ENCODE assay signal across 15 cellular contexts in the genomic region with DNA sequence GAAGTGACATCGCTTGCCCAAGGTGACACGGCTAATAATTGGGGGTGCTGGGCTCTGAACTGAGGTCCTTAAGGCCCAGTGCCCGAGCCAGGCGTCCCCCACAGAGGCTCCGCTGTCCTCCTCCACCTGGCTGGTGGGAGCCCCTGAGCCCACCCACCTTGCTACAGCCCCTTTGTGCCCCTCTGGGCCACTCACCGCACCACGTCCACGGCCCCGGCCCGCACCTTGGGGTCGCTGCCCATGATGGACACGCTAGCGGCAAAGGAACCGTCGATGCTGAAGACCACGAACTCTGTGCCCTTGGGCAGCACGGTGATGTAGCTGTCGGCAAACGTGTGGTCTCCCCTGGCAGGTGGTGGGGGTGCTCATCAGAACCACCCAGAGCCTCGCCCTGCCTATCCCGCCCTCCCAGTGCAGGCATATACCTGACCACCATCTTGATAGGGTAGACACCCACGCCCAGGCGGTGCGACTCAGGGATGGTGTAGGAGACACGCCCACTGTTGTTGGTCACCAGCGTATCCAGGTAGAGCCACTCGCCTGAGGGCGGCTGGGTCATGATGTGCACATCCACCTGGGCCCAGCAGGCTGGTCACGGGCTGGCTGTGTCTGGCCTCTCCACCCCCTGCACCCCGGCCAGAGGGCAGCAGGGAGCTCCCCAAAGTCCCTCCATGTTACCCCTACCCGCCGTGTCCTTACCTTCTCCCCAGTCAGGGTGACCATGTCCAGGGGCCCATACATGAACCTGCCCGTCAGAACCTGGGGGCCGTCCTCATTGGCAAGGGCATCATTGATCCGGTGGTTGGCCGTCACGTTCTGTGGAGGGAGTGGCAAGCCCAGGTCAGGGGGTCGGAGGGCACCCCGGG. TPM values are rescaled to one million over a fixed set of nuclear protein-coding genes. Genes with fewer than 3 reads are reported as not detected.
A peak's percentile ranks its signal among the peaks of the same experiment; 100 is the strongest.
DNase-seq lines count a peak whose midpoint lies in the region; ATAC-seq, FAIRE-seq and TF ChIP-seq lines count a peak whose summit lies in the region.
"Had no signal": no experiment of that assay in that cellular context is flagged by ENCODE, and none has a peak within 500 bp of the region (broad histone marks: within the 10 kb centered on the region; RNA-seq: fewer than 3 reads in every experiment).

No MANE protein-coding gene starts in this region.

- H3K27ac ChIP-seq in GM12878 (ENCODE audit: control insufficient read depth, insufficient read depth): no peak overlapping the region
- H3K27ac ChIP-seq in osteoblast (ENCODE audit: low read depth, low read length): no peak overlapping the region
- H3K27ac ChIP-seq in effector memory CD4-positive, alpha-beta T cell (ENCODE audit: insufficient read depth, low read length, poor library complexity, severe bottlenecking): no peak overlapping the region
- H3K27ac ChIP-seq: BLaER1 treated with 17β-estradiol and CSF1 and Interleukin-3, amounts not matched to agents 10 nM and 100 nM; GM23248 had no signal

- TF ChIP-seq CTCF in GM12878 (IDR thresholded peaks at IDR 0.05 in 2 of 3, conservative IDR thresholded peaks at IDR 0.05 in 1 of 3; ENCODE audit: control insufficient read depth in 2 of 3, extremely low read depth in 1 of 3, insufficient read depth in 1 of 3, low read depth in 3 of 3, low read length in 3 of 3) (no peak), osteoblast (IDR thresholded peaks at IDR 0.05; ENCODE audit: extremely low read depth, low read depth, low read length) (no peak)

- no peaks in the 10 kb centered on the region for H3K79me2 ChIP-seq in GM12878 (ENCODE audit: control insufficient read depth, insufficient read depth, low read length)
- H3K79me2 ChIP-seq in osteoblast (ENCODE audit: insufficient read depth, low read length): peaks cover 11% of the 10 kb centered on the region

- H3K4me2 ChIP-seq in GM12878 (ENCODE audit: control insufficient read depth, insufficient read depth): no peak overlapping the region
- H3K4me2 ChIP-seq in osteoblast (ENCODE audit: insufficient read depth, low read length): no peak overlapping the region
- H3K4me2 ChIP-seq: BLaER1 treated with 17β-estradiol and CSF1 and Interleukin-3, amounts not matched to agents 10 nM and 100 nM had no signal

- RAD21 ChIA-PET in GM12878 (lab: Charles Lee; ENCODE audit: unreplicated experiment): no interaction called here

- DNase-seq in Right ventricle myocardium inferior (ENCODE audit: missing footprints) (peak; percentile 67), Right ventricle myocardium superior (no peak), GM12878 (ENCODE audit: low read depth, low spot score) (no peak), osteoblast (ENCODE audit: insufficient read length, low spot score, missing footprints) (peak; percentile 79), ecto neural progenitor cell (ENCODE audit: low spot score) (no peak), KG1 (lab: John Stamatoyannopoulos, UW) (no peak)
- no peak for DNase-seq in effector memory CD4-positive, alpha-beta T cell
- DNase-seq: 8988T; CD4-positive, CD25-positive, alpha-beta regulatory T cell; DMS 273 treated with DMSO at 0.1 percent for 48 hours; GM23248; H7 had no signal

- no peak overlapping the region for H3K9ac ChIP-seq in GM12878 (ENCODE audit: control insufficient read depth, insufficient read depth, low read length)
- H3K9ac ChIP-seq: BLaER1 treated with 17β-estradiol and CSF1 and Interleukin-3, amounts not matched to agents 10 nM and 100 nM; GM23248 had no signal

- CTCF ChIA-PET in GM12878 (lab: Yijun Ruan, JAX): no interaction called here

- FAIRE-seq in GM12878 (lab: Jason Lieb, UNC): no peak
- FAIRE-seq: GM12891 had no signal

- no peaks in the 10 kb centered on the region for H3K9me3 ChIP-seq in GM12878 (replicated peaks; ENCODE audit: control insufficient read depth, insufficient read depth, low read length)
- H3K9me3 ChIP-seq in osteoblast (ENCODE audit: low read depth, low read length): no peaks in the 10 kb centered on the region
- no peaks in the 10 kb centered on the region for H3K9me3 ChIP-seq in effector memory CD4-positive, alpha-beta T cell (ENCODE audit: control insufficient read depth, low read length)
- H3K9me3 ChIP-seq: BLaER1 treated with 17β-estradiol and CSF1 and Interleukin-3, amounts not matched to agents 10 nM and 100 nM had no signal

- no peaks in the 10 kb centered on the region; a peak in 1 of 4 replicates for H3K27me3 ChIP-seq in GM12878 (replicated peaks in 1 of 2; ENCODE audit: control insufficient read depth in 2 of 2, insufficient read depth in 2 of 2, low read length in 1 of 2)
- no peaks in the 10 kb centered on the region for H3K27me3 ChIP-seq in osteoblast (ENCODE audit: insufficient read depth, low read length)
- H3K27me3 ChIP-seq in effector memory CD4-positive, alpha-beta T cell (replicated peaks; ENCODE audit: control insufficient read depth, insufficient read depth, low read length, poor library complexity, severe bottlenecking): no peaks in the 10 kb centered on the region
- H3K27me3 ChIP-seq: BLaER1 treated with 17β-estradiol and CSF1 and Interleukin-3, amounts not matched to agents 10 nM and 100 nM had no signal

- TF ChIP-seq POLR2A in GM12878 (IDR thresholded peaks at IDR 0.05; ENCODE audit: low read depth, low read length): 0 out of 2 replicates have a peak, but pooled peaks have one; percentile 34

- H2AFZ ChIP-seq in GM12878 (ENCODE audit: control insufficient read depth, low read depth, low read length) (no peak overlapping the region), osteoblast (ENCODE audit: low read length) (no peak overlapping the region)
- H2AFZ ChIP-seq: GM23248 had no signal

- TF ChIP-seq EP300 in GM12878 (IDR thresholded peaks at IDR 0.05; ENCODE audit: borderline replicate concordance in 1 of 2, control insufficient read depth in 1 of 2, low read depth in 2 of 2, low read length in 2 of 2): no peak

- H4K20me1 ChIP-seq in GM12878 (ENCODE audit: control insufficient read depth, insufficient read depth) (no peaks in the 10 kb centered on the region), osteoblast (ENCODE audit: insufficient read depth, low read length) (peaks cover 3% of the 10 kb centered on the region)

- BruUV-seq in GM12878 (replicated peaks; lab: Mats Ljungman, UMichigan): no TSS peak

- H3K36me3 ChIP-seq in GM12878 (ENCODE audit: control insufficient read depth in 2 of 2, insufficient read depth in 2 of 2, low read length in 1 of 2): peaks cover 0 to 2% of the 10 kb centered on the region in 2 experiments; a peak in 2 of 4 replicates
- peaks cover 12% of the 10 kb centered on the region for H3K36me3 ChIP-seq in osteoblast (ENCODE audit: insufficient read depth, low read length)
- peaks cover 20% of the 10 kb centered on the region for H3K36me3 ChIP-seq in effector memory CD4-positive, alpha-beta T cell (ENCODE audit: control insufficient read depth, insufficient read depth, low read length)

- POLR2A ChIA-PET in GM12878 (lab: Charles Lee): no interaction called here

- 77% methylated on average over 39 of the region's 39 CpGs for WGBS in GM12878 (ENCODE audit: insufficient coverage, insufficient replicate concordance, low lambda C conversion rate, missing lambda C conversion rate)

- intact Hi-C loops in Right ventricle myocardium inferior (cut with DNase I): no loop called here
- intact Hi-C loops in Right ventricle myocardium superior (cut with DNase I): no loop called here
- intact Hi-C loops in GM12878 (cut with micrococcal nuclease; ENCODE audit: unreplicated experiment): no loop called here

- no peak for TF ChIP-seq RAD21 in GM12878 (IDR thresholded peaks at IDR 0.05; ENCODE audit: insufficient read depth, low read depth, low read length)

- SMC1A ChIA-PET in GM12878 (lab: Charles Lee; ENCODE audit: uncharacterized antibody, unreplicated experiment): no interaction called here

- ATAC-seq in Right ventricle myocardium inferior (no peak), Right ventricle myocardium superior (ENCODE audit: poor library complexity) (no peak), GM12878 (no peak), esophagus mucosa (peak; percentile 19)

- H3K4me3 ChIP-seq in GM12878 (no peak overlapping the region), osteoblast (ENCODE audit: insufficient read depth, low read length) (no peak overlapping the region)
- H3K4me3 ChIP-seq in effector memory CD4-positive, alpha-beta T cell (ENCODE audit: insufficient read depth, low read depth, low read length, poor library complexity, severe bottlenecking): no peak overlapping the region
- H3K4me3 ChIP-seq: BLaER1 treated with 17β-estradiol and CSF1 and Interleukin-3, amounts not matched to agents 10 nM and 100 nM; GM23248 had no signal

- H3K4me1 ChIP-seq in GM12878 (ENCODE audit: control insufficient read depth, insufficient read depth, low read length) (peaks cover 10% of the 10 kb centered on the region), osteoblast (ENCODE audit: insufficient read depth, low read length) (peaks cover 24% of the 10 kb centered on the region)
- H3K4me1 ChIP-seq in effector memory CD4-positive, alpha-beta T cell (ENCODE audit: control insufficient read depth, insufficient read depth, low read length, poor library complexity, severe bottlenecking): peaks cover 11% of the 10 kb centered on the region

- in situ Hi-C loops in GM12878 (cut with MboI): no loop called here

RNA-seq across cellular contexts. Expression of a gene that starts 6.8 kb away (rescaled TPM):
- total RNA-seq in Right ventricle myocardium inferior (158 TPM), Right ventricle myocardium superior (162 TPM), GM12878 (2014; rRNA removed) (190 TPM in 2 replicates), GM12878 (2014; rRNA removed; fragmentation: Illumina TruSeq; extraction: Trizol) (174 and 188 TPM in 2 replicates), GM12878 (2021) (200 and 201 TPM in 2 replicates), esophagus mucosa (134 TPM), osteoblast (117 and 118 TPM in 2 replicates)
- 25.4 and 26.0 TPM in 2 replicates for total RNA-seq in GM12878 (2013; cell fraction: nucleolus; rRNA removed)
- polyA plus RNA-seq in GM12878 (2011; ENCODE audit: low read depth): 52.4 TPM
- polyA plus RNA-seq in GM12878 (2011; rRNA removed) (106 and 137 TPM in 2 replicates), GM12878 (2014; fragmentation: Illumina TruSeq; extraction: Trizol) (53.4 and 144 TPM in 2 replicates), GM12878 (2014; fragmentation: Nextera tagmentation; extraction: Ambion mirVana) (10 to 100 TPM in 1 of 2 experiments, 1 to 10 TPM in 1; 2.5 to 14.1 TPM), GM12878 (2014; rRNA removed) (188 and 210 TPM in 2 replicates), GM12878 (2016; fragmentation: Nextera tagmentation; extraction: Ambion mirVana) (100 to 1,000 TPM; 319 to 320 TPM)
- 140 and 213 TPM in 2 replicates for polyA plus RNA-seq in GM12878 (2011; cell fraction: cytosol; rRNA removed)
- polyA plus RNA-seq in GM12878 (2011; cell fraction: nucleus; rRNA removed): 267 and 296 TPM in 2 replicates
- polyA plus RNA-seq in GM12878 (2012): 131 and 139 TPM in 2 replicates
- polyA minus RNA-seq in GM12878 (2011; rRNA and poly(A)+ RNA removed): 32.8 and 49.1 TPM in 2 replicates
- 21.2 and 37.3 TPM in 2 replicates for polyA minus RNA-seq in GM12878 (2011; cell fraction: cytosol; rRNA and poly(A)+ RNA removed)
- 13.5 and 17.7 TPM in 2 replicates for polyA minus RNA-seq in GM12878 (2011; cell fraction: nucleus; rRNA and poly(A)+ RNA removed)

RNA-seq across cellular contexts. Expression of a gene that starts 12.3 kb away (rescaled TPM):
- total RNA-seq in Right ventricle myocardium inferior: 16.2 TPM
- 14.2 TPM for total RNA-seq in Right ventricle myocardium superior
- total RNA-seq in GM12878 (2013; cell fraction: nucleolus; rRNA removed): 27.8 and 32.6 TPM in 2 replicates
- 14.3 and 16.9 TPM in 2 replicates for total RNA-seq in GM12878 (2014; rRNA removed)
- 5.4 and 6.3 TPM in 2 replicates for total RNA-seq in GM12878 (2014; rRNA removed; fragmentation: Illumina TruSeq; extraction: Trizol)
- total RNA-seq in GM12878 (2021): 18.7 and 21.8 TPM in 2 replicates
- 3.8 TPM for polyA plus RNA-seq in GM12878 (2011; ENCODE audit: low read depth)
- 9.2 and 15.6 TPM in 2 replicates for polyA plus RNA-seq in GM12878 (2011; rRNA removed)
- 22.2 and 29.7 TPM in 2 replicates for polyA plus RNA-seq in GM12878 (2011; cell fraction: cytosol; rRNA removed)
- 133 TPM in 2 replicates for polyA plus RNA-seq in GM12878 (2011; cell fraction: nucleus; rRNA removed)
- polyA plus RNA-seq in GM12878 (2012): 11.6 and 12.2 TPM in 2 replicates
- 3.3 and 4.5 TPM in 2 replicates for polyA plus RNA-seq in GM12878 (2014; fragmentation: Illumina TruSeq; extraction: Trizol)
- 1 to 10 TPM in 1 of 2 experiments, under 1 TPM in 1; 0.93 to 1.8 TPM for polyA plus RNA-seq in GM12878 (2014; fragmentation: Nextera tagmentation; extraction: Ambion mirVana)
- polyA plus RNA-seq in GM12878 (2014; rRNA removed): 28.0 and 29.2 TPM in 2 replicates
- 10 to 100 TPM; 27.3 to 28.6 TPM for polyA plus RNA-seq in GM12878 (2016; fragmentation: Nextera tagmentation; extraction: Ambion mirVana)
- 12.7 and 19.0 TPM in 2 replicates for polyA minus RNA-seq in GM12878 (2011; rRNA and poly(A)+ RNA removed)
- polyA minus RNA-seq in GM12878 (2011; cell fraction: cytosol; rRNA and poly(A)+ RNA removed): 4.3 and 8.1 TPM in 2 replicates
- polyA minus RNA-seq in GM12878 (2011; cell fraction: nucleus; rRNA and poly(A)+ RNA removed): 25.4 and 30.1 TPM in 2 replicates
- total RNA-seq in esophagus mucosa: 14.7 TPM
- total RNA-seq in osteoblast: 6.5 and 8.3 TPM in 2 replicates

RNA-seq across cellular contexts. Expression of a gene that starts 21.1 kb away (rescaled TPM):
- total RNA-seq in Right ventricle myocardium inferior (4.4 TPM), Right ventricle myocardium superior (3.9 TPM), GM12878 (2014; rRNA removed) (4.0 and 4.1 TPM in 2 replicates), GM12878 (2014; rRNA removed; fragmentation: Illumina TruSeq; extraction: Trizol) (2.7 and 3.0 TPM in 2 replicates), GM12878 (2021) (3.7 and 4.9 TPM in 2 replicates), esophagus mucosa (4.9 TPM), osteoblast (11.9 and 13.0 TPM in 2 replicates)
- 6.3 and 9.0 TPM in 2 replicates for total RNA-seq in GM12878 (2013; cell fraction: nucleolus; rRNA removed)
- polyA plus RNA-seq in GM12878 (2011; ENCODE audit: low read depth): 0.63 TPM
- polyA plus RNA-seq in GM12878 (2011; rRNA removed) (0.58 and 0.85 TPM in 2 replicates), GM12878 (2014; fragmentation: Illumina TruSeq; extraction: Trizol) (0.65 and 1.4 TPM in 2 replicates), GM12878 (2014; fragmentation: Nextera tagmentation; extraction: Ambion mirVana) (under 1 TPM; 0.37 to 0.43 TPM), GM12878 (2014; rRNA removed) (4.6 and 5.3 TPM in 2 replicates), GM12878 (2016; fragmentation: Nextera tagmentation; extraction: Ambion mirVana) (1 to 10 TPM; 3.2 to 4.3 TPM)
- 0.69 and 0.87 TPM in 2 replicates for polyA plus RNA-seq in GM12878 (2011; cell fraction: cytosol; rRNA removed)
- 2.0 and 2.6 TPM in 2 replicates for polyA plus RNA-seq in GM12878 (2011; cell fraction: nucleus; rRNA removed)
- polyA plus RNA-seq in GM12878 (2012): 1.6 and 2.9 TPM in 2 replicates
- polyA minus RNA-seq in GM12878 (2011; rRNA and poly(A)+ RNA removed): 2.5 and 3.1 TPM in 2 replicates
- polyA minus RNA-seq in GM12878 (2011; cell fraction: cytosol; rRNA and poly(A)+ RNA removed): 0.94 and 1.2 TPM in 2 replicates
- 1.9 and 3.5 TPM in 2 replicates for polyA minus RNA-seq in GM12878 (2011; cell fraction: nucleus; rRNA and poly(A)+ RNA removed)

Comparison
In these comparisons a context has a peak if more than half of its experiments do, and no peak if none do; other contexts are left out.
1. DNase-seq: peak in Right ventricle myocardium inferior (single experiment) and osteoblast (single experiment); none in Right ventricle myocardium superior (single experiment), GM12878 (single experiment), ecto neural progenitor cell (single experiment), KG1 (single experiment) and effector memory CD4-positive, alpha-beta T cell (0 of 3).